In genomic region chr3:13077431-13078157, GRCh38 we compare ENCODE assay signal across 10 cellular contexts. TPM values are rescaled to one million over a fixed set of nuclear protein-coding genes. Genes with fewer than 3 reads are reported as not detected.
DNase-seq lines count a peak whose midpoint lies in the region; ATAC-seq, FAIRE-seq and TF ChIP-seq lines count a peak whose summit lies in the region.
"Had no signal": no experiment of that assay in that cellular context is flagged by ENCODE, and none has a peak within 500 bp of the region (broad histone marks: within the 10 kb centered on the region; RNA-seq: fewer than 3 reads in every experiment).

No MANE protein-coding gene starts in this region.

- H3K36me3 Mint-ChIP-seq in neural progenitor cell (no peaks in the 10 kb centered on the region), immature natural killer cell (no peaks in the 10 kb centered on the region)

- H3K4me1 ChIP-seq in neural progenitor cell: peaks cover 27% of the 10 kb centered on the region

- no peak overlapping the region for H3K4me3 Mint-ChIP-seq in neural progenitor cell
- no peak overlapping the region for H3K4me3 Mint-ChIP-seq in immature natural killer cell
- H3K4me3 Mint-ChIP-seq: activated B cell treated with CpG ODN at 0.5 μM for 24 hours had no signal

- H3K27ac ChIP-seq in neural progenitor cell: no peak overlapping the region
- H3K27ac ChIP-seq: sigmoid colon had no signal

- H3K27ac Mint-ChIP-seq in neural progenitor cell: peak overlapping the region; percentile 14
- no peak overlapping the region for H3K27ac Mint-ChIP-seq in immature natural killer cell
- H3K27ac Mint-ChIP-seq: activated B cell treated with CpG ODN at 0.5 μM for 24 hours had no signal

- no peak for TF ChIP-seq CTCF in neural progenitor cell (IDR thresholded peaks at IDR 0.05)

- H3K9me3 Mint-ChIP-seq in neural progenitor cell (no peaks in the 10 kb centered on the region), immature natural killer cell (peaks cover 0 to 1% (median 0%) of the 10 kb centered on the region in 6 donors)
- H3K9me3 Mint-ChIP-seq: activated B cell treated with CpG ODN at 0.5 μM for 24 hours had no signal

- H4K20me1 ChIP-seq in neural progenitor cell (ENCODE audit: low read depth): no peaks in the 10 kb centered on the region

- H3K9me3 ChIP-seq in neural progenitor cell (ENCODE audit: low read depth): no peaks in the 10 kb centered on the region
- H3K9me3 ChIP-seq: sigmoid colon had no signal

- H3F3A ChIP-seq in neural progenitor cell (ENCODE audit: low read depth): peaks cover 5% of the 10 kb centered on the region

- H3K4me3 ChIP-seq in neural progenitor cell: no peak overlapping the region
- H3K4me3 ChIP-seq: sigmoid colon had no signal

- H3K36me3 ChIP-seq in neural progenitor cell: no peaks in the 10 kb centered on the region
- H3K36me3 ChIP-seq: sigmoid colon had no signal

- ATAC-seq in HG03280 (IDR thresholded peaks at IDR 0.05; ENCODE audit: unreplicated experiment): no peak

- no peak overlapping the region for H2AFZ ChIP-seq in neural progenitor cell (replicated peaks)

- no peak overlapping the region for H3K4me2 ChIP-seq in neural progenitor cell

- peaks cover 61% of the 10 kb centered on the region for H3K4me1 Mint-ChIP-seq in neural progenitor cell
- peaks cover 21 to 32% of the 10 kb centered on the region in 2 donors for H3K4me1 Mint-ChIP-seq in immature natural killer cell

- H3K79me2 ChIP-seq in neural progenitor cell (ENCODE audit: low read depth): no peaks in the 10 kb centered on the region

- peaks cover 52% of the 10 kb centered on the region for H3K27me3 ChIP-seq in neural progenitor cell

- no peak overlapping the region for H3K9ac ChIP-seq in neural progenitor cell

- DNase-seq in COLO668 (lab: John Stamatoyannopoulos, UW; ENCODE audit: unreplicated experiment) (peak; percentile 73), NCI-H2029 (lab: John Stamatoyannopoulos, UW) (peak; percentile 81), astrocyte of the hippocampus (ENCODE audit: low read depth, low spot score) (peak; percentile 59), neural progenitor cell (ENCODE audit: low spot score) (no peak), frontal cortex (ENCODE audit: low spot score in 2 of 2) (no peak), immature natural killer cell (no peak)
- no peak for DNase-seq in activated effector memory CD4-positive, alpha-beta T cell treated with Interleukin-2 at 50 U/mL for 16 hours
- DNase-seq: activated B cell treated with CpG ODN at 0.5 μM for 24 hours, sigmoid colon had no signal

- H3K27me3 Mint-ChIP-seq in neural progenitor cell (ENCODE audit: insufficient read depth, low read depth) (peaks cover 30% of the 10 kb centered on the region), immature natural killer cell (ENCODE audit: low read depth in 3 of 3) (peaks cover 7 to 15% (median 9%) of the 10 kb centered on the region in 3 donors)
- H3K27me3 Mint-ChIP-seq: activated B cell treated with CpG ODN at 0.5 μM for 24 hours had no signal

- no peak for FAIRE-seq in frontal cortex (lab: Jason Lieb, UNC)

RNA-seq across cellular contexts. Expression of gene IQSEC1, which starts 4.4 kb away (rescaled TPM):
- total RNA-seq in neural progenitor cell (ENCODE audit: low replicate concordance) (8.9 and 19.7 TPM in 2 replicates), frontal cortex (14.3 TPM)
- polyA plus RNA-seq in immature natural killer cell: 10 to 100 TPM in 2 of 3 donors, 1 to 10 TPM in 1; 9.0 to 40.5 (median 15.3) TPM

Comparison
In these comparisons a context has a peak if more than half of its experiments do, and no peak if none do; other contexts are left out.
1. DNase-seq: peak in COLO668 (single experiment), NCI-H2029 (single experiment) and astrocyte of the hippocampus (single experiment); none in neural progenitor cell (single experiment), activated effector memory CD4-positive, alpha-beta T cell treated with Interleukin-2 at 50 U/mL for 16 hours (single experiment), frontal cortex (0 of 2) and immature natural killer cell (0 of 3).